Comparison of ENCODE assay signal across 18 cellular contexts in the genomic region with DNA sequence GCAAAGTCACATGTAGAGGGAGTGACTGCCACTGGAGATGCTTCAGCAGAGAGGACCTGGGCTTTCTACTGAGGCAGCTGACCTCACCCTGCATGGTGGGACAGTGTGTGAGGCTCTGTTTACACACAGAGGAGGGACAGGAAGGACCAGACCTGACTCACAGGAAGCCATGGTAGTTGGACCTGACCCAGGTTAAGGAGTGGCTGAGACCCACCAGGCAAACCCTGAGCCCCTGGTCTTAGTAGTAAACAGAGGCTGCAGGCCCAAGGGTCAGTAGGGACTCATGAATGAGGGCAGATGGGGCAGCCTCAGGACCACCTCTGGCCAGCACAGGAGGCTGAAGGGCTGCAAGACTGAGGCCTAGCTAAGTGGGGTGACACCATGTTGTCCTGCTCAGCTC.
"Had no signal": no experiment of that assay in that cellular context is flagged by ENCODE, and none has a peak within 500 bp of the region (broad histone marks: within the 10 kb centered on the region; RNA-seq: fewer than 3 reads in every experiment).

No MANE protein-coding gene starts in this region.

- H3K4me1 ChIP-seq: left ventricle myocardium inferior, pancreas, upper lobe of right lung had no signal

- H3K27me3 ChIP-seq: pancreas, upper lobe of right lung had no signal

- H3K9me3 Mint-ChIP-seq: activated naive CD8-positive, alpha-beta T cell treated with anti-CD3 and anti-CD28 coated beads, Interleukin-2, amount 10 ng/mL, durations not matched to agents 7 days and 5 days; activated T-helper 17 cell treated with anti-CD3 and anti-CD28 coated beads, Interleukin-2, amount 50 U/mL, for 72 hours; stimulated activated naive B cell treated with anti-CD40 and anti-IgM and Interleukin-4, amounts not matched to agents 10 μg/mL and 1 μg/mL and 100 μg/mL, for 72 hours had no signal

- DNase-seq: activated CD4-positive, alpha-beta memory T cell treated with anti-CD3 and anti-CD28 coated beads for 36 hours; activated CD4-positive, alpha-beta T cell treated with anti-CD3 and anti-CD28 coated beads for 4 hours; activated CD8-positive, alpha-beta memory T cell treated with anti-CD3 and anti-CD28 coated beads, Interleukin-2, amount 10 ng/mL, durations not matched to agents 7 days and 5 days; activated naive CD4-positive, alpha-beta T cell; activated naive CD8-positive, alpha-beta T cell treated with anti-CD3 and anti-CD28 coated beads, Interleukin-2, amount 10 ng/mL, durations not matched to agents 7 days and 5 days; amygdala; caudate nucleus; hypothalamus; kidney; left ventricle myocardium inferior; mucosa of descending colon; naive B cell; pancreas; stimulated activated naive B cell treated with anti-CD40 and anti-IgM and Interleukin-4, amounts not matched to agents 10 μg/mL and 1 μg/mL and 100 μg/mL, for 72 hours; T-helper 17 cell; upper lobe of right lung had no signal

- H3K4me3 Mint-ChIP-seq: activated CD4-positive, alpha-beta memory T cell treated with anti-CD3 and anti-CD28 coated beads for 36 hours; activated CD8-positive, alpha-beta memory T cell treated with anti-CD3 and anti-CD28 coated beads, Interleukin-2, amount 10 ng/mL, durations not matched to agents 7 days and 5 days; activated naive CD8-positive, alpha-beta T cell treated with anti-CD3 and anti-CD28 coated beads, Interleukin-2, amount 10 ng/mL, durations not matched to agents 7 days and 5 days; activated T-helper 17 cell treated with anti-CD3 and anti-CD28 coated beads, Interleukin-2, amount 50 U/mL, for 72 hours; naive B cell; stimulated activated naive B cell treated with anti-CD40 and anti-IgM and Interleukin-4, amounts not matched to agents 10 μg/mL and 1 μg/mL and 100 μg/mL, for 72 hours; T-helper 17 cell; WTC11 had no signal

- H3K27me3 Mint-ChIP-seq: activated CD4-positive, alpha-beta memory T cell treated with anti-CD3 and anti-CD28 coated beads for 36 hours; activated CD8-positive, alpha-beta memory T cell treated with anti-CD3 and anti-CD28 coated beads, Interleukin-2, amount 10 ng/mL, durations not matched to agents 7 days and 5 days; activated T-helper 17 cell treated with anti-CD3 and anti-CD28 coated beads, Interleukin-2, amount 50 U/mL, for 72 hours had no signal

- H3K4me3 ChIP-seq: left ventricle myocardium inferior, mucosa of descending colon, pancreas, upper lobe of right lung had no signal

- H3K36me3 Mint-ChIP-seq: activated CD4-positive, alpha-beta memory T cell treated with anti-CD3 and anti-CD28 coated beads for 36 hours; activated CD8-positive, alpha-beta memory T cell treated with anti-CD3 and anti-CD28 coated beads, Interleukin-2, amount 10 ng/mL, durations not matched to agents 7 days and 5 days; activated naive CD8-positive, alpha-beta T cell treated with anti-CD3 and anti-CD28 coated beads, Interleukin-2, amount 10 ng/mL, durations not matched to agents 7 days and 5 days; naive B cell; stimulated activated naive B cell treated with anti-CD40 and anti-IgM and Interleukin-4, amounts not matched to agents 10 μg/mL and 1 μg/mL and 100 μg/mL, for 72 hours had no signal

- H3K27ac ChIP-seq: left ventricle myocardium inferior, pancreas, upper lobe of right lung had no signal

- H3K27ac Mint-ChIP-seq: activated CD4-positive, alpha-beta memory T cell treated with anti-CD3 and anti-CD28 coated beads for 36 hours; activated CD8-positive, alpha-beta memory T cell treated with anti-CD3 and anti-CD28 coated beads, Interleukin-2, amount 10 ng/mL, durations not matched to agents 7 days and 5 days; activated naive CD8-positive, alpha-beta T cell treated with anti-CD3 and anti-CD28 coated beads, Interleukin-2, amount 10 ng/mL, durations not matched to agents 7 days and 5 days; activated T-helper 17 cell treated with anti-CD3 and anti-CD28 coated beads, Interleukin-2, amount 50 U/mL, for 72 hours; naive B cell; stimulated activated naive B cell treated with anti-CD40 and anti-IgM and Interleukin-4, amounts not matched to agents 10 μg/mL and 1 μg/mL and 100 μg/mL, for 72 hours; T-helper 17 cell; WTC11 had no signal

- ATAC-seq: activated CD8-positive, alpha-beta memory T cell treated with anti-CD3 and anti-CD28 coated beads, Interleukin-2, amount 10 ng/mL, durations not matched to agents 7 days and 5 days; activated T-helper 17 cell treated with anti-CD3 and anti-CD28 coated beads, Interleukin-2, amount 50 U/mL, for 72 hours; mucosa of descending colon; pancreas; stimulated activated naive B cell treated with anti-CD40 and anti-IgM and Interleukin-4, amounts not matched to agents 10 μg/mL and 1 μg/mL and 100 μg/mL, for 72 hours; T-helper 17 cell; upper lobe of right lung; WTC11 had no signal

- H3K4me1 Mint-ChIP-seq: activated CD8-positive, alpha-beta memory T cell treated with anti-CD3 and anti-CD28 coated beads, Interleukin-2, amount 10 ng/mL, durations not matched to agents 7 days and 5 days; activated naive CD8-positive, alpha-beta T cell treated with anti-CD3 and anti-CD28 coated beads, Interleukin-2, amount 10 ng/mL, durations not matched to agents 7 days and 5 days; activated T-helper 17 cell treated with anti-CD3 and anti-CD28 coated beads, Interleukin-2, amount 50 U/mL, for 72 hours; naive B cell; stimulated activated naive B cell treated with anti-CD40 and anti-IgM and Interleukin-4, amounts not matched to agents 10 μg/mL and 1 μg/mL and 100 μg/mL, for 72 hours; T-helper 17 cell had no signal

- H3K36me3 ChIP-seq: left ventricle myocardium inferior, pancreas, upper lobe of right lung had no signal
